22 cellular contexts compared by ENCODE assay signal in the genomic region with DNA sequence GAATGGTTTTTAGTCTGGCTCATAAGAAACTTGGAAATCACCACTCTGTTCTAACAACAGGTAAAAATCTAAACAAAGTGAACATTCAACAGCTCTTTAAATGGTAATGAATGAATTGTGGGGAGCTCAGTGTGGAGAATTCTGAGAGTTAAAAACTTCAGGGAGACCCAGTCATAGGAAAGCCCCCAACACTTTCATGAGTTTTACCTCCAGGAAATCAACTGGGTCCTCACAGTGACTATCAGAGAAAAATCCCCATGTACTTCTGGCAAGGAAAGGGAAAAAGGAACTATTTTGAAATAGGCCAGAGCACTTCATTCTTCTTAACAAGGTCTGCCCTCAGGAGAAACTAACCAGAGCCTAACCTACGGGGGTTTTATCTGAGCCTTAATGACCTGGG.
"Had no signal": no experiment of that assay in that cellular context is flagged by ENCODE, and none has a peak within 500 bp of the region (broad histone marks: within the 10 kb centered on the region; RNA-seq: fewer than 3 reads in every experiment).

No MANE protein-coding gene starts in this region.

- H3K4me1 ChIP-seq: foreskin keratinocyte, left ventricle myocardium inferior, lower lobe of right lung, psoas muscle, right lobe of liver, spleen, stomach had no signal

- DNase-seq: effector CD4-positive, alpha-beta T cell; endodermal cell; erythroblast; foreskin keratinocyte; immature natural killer cell; left ventricle myocardium inferior; lower lobe of right lung; mesenchymal stem cell; naive thymus-derived CD4-positive, alpha-beta T cell; nephron progenitor cell; psoas muscle; retina; right lobe of liver; spleen; stimulated activated CD4-positive, alpha-beta T cell treated with anti-CD3 and anti-CD28 coated beads, Interleukin-15, amount 100 ng/mL, for 24 hours; stimulated activated CD4-positive, alpha-beta T cell treated with anti-CD3 and anti-CD28 coated beads, Interleukin-1b, Interleukin-23, amount 100 ng/mL, for 48 hours; stimulated activated CD4-positive, alpha-beta T cell treated with anti-CD3 and anti-CD28 coated beads, Interleukin-4, amount 100 ng/mL, for 24 hours; stimulated activated naive CD4-positive, alpha-beta T cell; stomach; substantia nigra had no signal

- H3K27ac ChIP-seq: coronary artery, foreskin keratinocyte, left ventricle myocardium inferior, lower lobe of right lung, psoas muscle, right lobe of liver, spleen, stomach had no signal

- H3K27me3 ChIP-seq: foreskin keratinocyte, right lobe of liver, stomach had no signal

- H3K36me3 ChIP-seq: left ventricle myocardium inferior, lower lobe of right lung, right lobe of liver, spleen, stomach had no signal

- H3K4me3 ChIP-seq: coronary artery, left ventricle myocardium inferior, lower lobe of right lung, psoas muscle, right lobe of liver, spleen, stomach had no signal

- ATAC-seq: foreskin keratinocyte; lower lobe of right lung; naive thymus-derived CD4-positive, alpha-beta T cell; psoas muscle; right lobe of liver had no signal

- H3K9me3 ChIP-seq: left ventricle myocardium inferior, lower lobe of right lung, psoas muscle, right lobe of liver, spleen, stomach had no signal

- H3K27ac Mint-ChIP-seq: endodermal cell; immature natural killer cell; naive thymus-derived CD4-positive, alpha-beta T cell; nephron progenitor cell; type B pancreatic cell had no signal

- H3K36me3 Mint-ChIP-seq: immature natural killer cell; naive thymus-derived CD4-positive, alpha-beta T cell; type B pancreatic cell had no signal

- H3K9me3 Mint-ChIP-seq: nephron progenitor cell, type B pancreatic cell had no signal
